In the genomic region with DNA sequence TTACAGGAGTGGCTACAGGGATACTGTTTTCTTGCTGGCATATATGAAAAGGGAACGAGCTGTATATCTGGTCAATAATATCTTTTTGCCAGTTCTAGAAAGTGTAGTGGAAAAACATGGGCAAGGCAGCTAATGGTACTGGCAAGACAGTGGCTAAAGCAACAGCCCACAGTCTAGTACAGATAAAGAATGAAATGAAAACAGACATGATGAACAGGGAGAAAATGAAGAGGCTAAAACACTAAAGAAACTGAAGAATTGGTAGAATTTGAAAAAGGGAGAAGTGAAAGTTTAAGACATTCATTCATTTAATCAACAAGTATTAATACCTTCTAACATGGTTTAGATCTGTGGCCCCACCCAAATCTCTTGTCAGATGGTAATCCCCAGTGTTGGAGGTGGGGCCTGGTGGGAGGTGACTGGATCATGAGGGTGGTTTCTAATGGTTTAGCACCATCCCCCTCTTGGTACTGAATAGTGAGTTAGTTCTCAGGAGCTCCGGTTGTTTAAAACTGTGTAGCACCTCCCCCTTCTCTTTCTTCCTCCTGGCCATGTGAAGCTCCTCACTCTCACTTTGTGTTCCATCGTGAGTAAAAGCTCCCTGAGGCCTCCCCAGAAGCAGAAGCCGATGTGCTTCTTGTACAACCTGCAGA, we compare ENCODE assay signal across 13 cellular contexts.
"Had no signal": no experiment of that assay in that cellular context is flagged by ENCODE, and none has a peak within 500 bp of the region (broad histone marks: within the 10 kb centered on the region; RNA-seq: fewer than 3 reads in every experiment).

No MANE protein-coding gene starts in this region.

- DNase-seq: activated CD4-positive, alpha-beta T cell treated with anti-CD3 and anti-CD28 coated beads, Interleukin-2, amount 10 ng/mL, durations not matched to agents 24 days and 14 days; activated CD8-positive, alpha-beta memory T cell treated with anti-CD3 and anti-CD28 coated beads for 24 hours; activated naive CD4-positive, alpha-beta T cell; activated naive CD8-positive, alpha-beta T cell treated with anti-CD3 and anti-CD28 coated beads, Interleukin-2, amount 10 ng/mL, durations not matched to agents 7 days and 5 days; central memory CD4-positive, alpha-beta T cell; foreskin keratinocyte; head of caudate nucleus; naive thymus-derived CD4-positive, alpha-beta T cell; ovary; stimulated activated naive CD8-positive, alpha-beta T cell treated with anti-CD3 and anti-CD28 coated beads, Interleukin-15, amount 100 ng/mL, for 72 hours had no signal

- H3K4me3 ChIP-seq: coronary artery, ovary, thoracic aorta had no signal

- H3K9me3 ChIP-seq: ovary, thoracic aorta had no signal

- H3K4me1 ChIP-seq: foreskin keratinocyte had no signal

- H3K36me3 ChIP-seq: ovary, thoracic aorta had no signal

- H3K27me3 ChIP-seq: ovary had no signal

- ATAC-seq: foreskin keratinocyte; naive thymus-derived CD4-positive, alpha-beta T cell; sciatic nerve; stimulated activated naive CD8-positive, alpha-beta T cell treated with anti-CD3 and anti-CD28 coated beads, Interleukin-15, amount 100 ng/mL, for 72 hours had no signal

- H3K27ac ChIP-seq: coronary artery, foreskin keratinocyte, ovary, thoracic aorta had no signal
